Comparison of ENCODE assay signal across 29 cellular contexts in genomic region chr16:88344411-88345030, GRCh38. TPM values are rescaled to one million over a fixed set of nuclear protein-coding genes. Genes with fewer than 3 reads are reported as not detected.
"Had no signal": no experiment of that assay in that cellular context is flagged by ENCODE, and none has a peak within 500 bp of the region (broad histone marks: within the 10 kb centered on the region; RNA-seq: fewer than 3 reads in every experiment).

No MANE protein-coding gene starts in this region.

- DNase-seq: activated CD4-positive, alpha-beta memory T cell treated with anti-CD3 and anti-CD28 coated beads for 36 hours; activated CD4-positive, alpha-beta T cell treated with anti-CD3 and anti-CD28 coated beads, Interleukin-2, amount 10 ng/mL, durations not matched to agents 7 days and 5 days; activated CD4-positive, CD25-positive, alpha-beta regulatory T cell; activated CD8-positive, alpha-beta memory T cell treated with anti-CD3 and anti-CD28 coated beads for 24 hours; activated effector memory CD4-positive, alpha-beta T cell treated with anti-CD3 and anti-CD28 coated beads, Interleukin-2, amount 50 U/mL, for 16 hours; activated naive CD4-positive, alpha-beta T cell treated with anti-CD3 and anti-CD28 coated beads for 36 hours; activated T-cell treated with anti-CD3 and anti-CD28 coated beads, Interleukin-2, amount 50 U/mL, for 4 hours; amygdala; brain microvascular endothelial cell; MV-4-11; NCI-H1092 treated with DMSO at 0.1 percent for 48 hours; NCI-H1417 treated with DMSO at 0.1 percent for 48 hours; NCI-H1694; NCI-H2029; NCI-H510A treated with DMSO at 0.1 percent for 48 hours; NCI-H69; NK-92 treated with Interleukin-12 subunit alpha and Interleukin-12 subunit beta, amount 100 ng/mL, for 24 hours; PC-3; T-cell; T-helper 2 cell; T1000 had no signal

- H3K27ac ChIP-seq: brain microvascular endothelial cell, cardiac muscle cell, KMS-11, SK-N-MC, VCaP had no signal

- FAIRE-seq: RCC 7860, TTC549 had no signal

- H3K4me3 Mint-ChIP-seq: activated CD4-positive, alpha-beta memory T cell treated with anti-CD3 and anti-CD28 coated beads for 36 hours; activated CD4-positive, alpha-beta T cell treated with anti-CD3 and anti-CD28 coated beads, Interleukin-2, amount 10 ng/mL, durations not matched to agents 7 days and 5 days; activated naive CD4-positive, alpha-beta T cell treated with anti-CD3 and anti-CD28 coated beads for 36 hours; activated naive CD8-positive, alpha-beta T cell; activated T-cell treated with anti-CD3 and anti-CD28 coated beads, Interleukin-2, amount 50 U/mL, for 4 hours; T-cell had no signal

- H3K27ac Mint-ChIP-seq: activated CD4-positive, alpha-beta memory T cell treated with anti-CD3 and anti-CD28 coated beads for 36 hours; activated naive CD4-positive, alpha-beta T cell treated with anti-CD3 and anti-CD28 coated beads for 36 hours; activated naive CD8-positive, alpha-beta T cell; T-cell had no signal

- H3K27me3 Mint-ChIP-seq: activated CD4-positive, alpha-beta memory T cell treated with anti-CD3 and anti-CD28 coated beads for 36 hours; activated CD4-positive, alpha-beta T cell treated with anti-CD3 and anti-CD28 coated beads, Interleukin-2, amount 10 ng/mL, durations not matched to agents 7 days and 5 days; activated naive CD8-positive, alpha-beta T cell had no signal

- H3K27me3 ChIP-seq: brain microvascular endothelial cell, cardiac muscle cell had no signal

- H3K9ac ChIP-seq: KMS-11 had no signal

- ATAC-seq: activated T-cell treated with anti-CD3 and anti-CD28 coated beads, Interleukin-2, amount 50 U/mL, for 4 hours; PC-3; T-cell had no signal

- H3K36me3 Mint-ChIP-seq: activated CD4-positive, alpha-beta memory T cell treated with anti-CD3 and anti-CD28 coated beads for 36 hours; activated naive CD8-positive, alpha-beta T cell; T-cell had no signal

- H3K9me3 Mint-ChIP-seq: activated CD4-positive, alpha-beta memory T cell treated with anti-CD3 and anti-CD28 coated beads for 36 hours; activated naive CD4-positive, alpha-beta T cell treated with anti-CD3 and anti-CD28 coated beads for 36 hours; activated T-cell treated with anti-CD3 and anti-CD28 coated beads, Interleukin-2, amount 50 U/mL, for 4 hours; T-cell had no signal

- H3K36me3 ChIP-seq: brain microvascular endothelial cell, cardiac muscle cell had no signal

- H3K4me3 ChIP-seq: cardiac muscle cell, SK-N-MC had no signal

- H3K4me2 ChIP-seq: KMS-11 had no signal

RNA-seq across cellular contexts. Expression of gene ZNF469, which starts 38.2 kb away (rescaled TPM):
- total RNA-seq: MCF 10A had no signal
